ENCODE assay signal across 10 cellular contexts in the genomic region with DNA sequence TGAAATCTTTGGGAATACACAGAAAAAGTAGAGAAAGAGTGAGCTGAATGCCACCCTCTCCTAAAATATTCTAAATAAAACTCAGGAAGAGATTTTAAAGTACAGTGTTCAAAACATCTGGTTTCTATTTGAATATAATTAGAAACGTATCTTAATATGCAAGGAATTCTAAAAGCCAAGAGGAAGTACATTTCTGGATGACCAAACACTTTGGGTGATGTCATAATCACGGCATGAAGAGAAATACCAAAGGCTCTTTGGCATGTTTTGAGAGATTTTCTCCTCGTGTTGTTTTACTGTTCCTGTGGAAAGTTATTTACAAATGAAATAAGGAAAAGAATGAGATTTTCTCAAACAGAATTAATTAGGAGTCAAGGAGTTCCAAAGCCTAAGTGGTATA.
DNase-seq lines count a peak whose midpoint lies in the region; TF ChIP-seq lines count a peak whose summit lies in the region.
"Had no signal": no experiment of that assay in that cellular context is flagged by ENCODE, and none has a peak within 500 bp of the region (broad histone marks: within the 10 kb centered on the region; RNA-seq: fewer than 3 reads in every experiment).

No MANE protein-coding gene starts in this region.

- POLR2A ChIA-PET in AG04449 (lab: Yijun Ruan, JAX), result interaction anchor here (0.6 to 0.9 kb wide), 2 partner anchors 15 to 101 kb away, joined by 3 to 4 read pairs; partner anchors contain the start of gene POMP

- TF ChIP-seq POLR2A in stomach (IDR thresholded peaks at IDR 0.05), result no peak

- TF ChIP-seq CTCF in AG04449 (IDR thresholded peaks at IDR 0.05; ENCODE audit: insufficient read depth, low read length, missing control alignments) (no peak), choroid plexus epithelial cell (conservative IDR thresholded peaks at IDR 0.05; ENCODE audit: low read depth, low read length) (no peak), stomach (IDR thresholded peaks at IDR 0.05) (no peak)

- H3K4me2 ChIP-seq in Karpas-422 (ENCODE audit: low read depth, low read length, poor library complexity, severe bottlenecking), result no peak overlapping the region

- H3K79me2 ChIP-seq in Karpas-422 (ENCODE audit: low read length), result no peaks in the 10 kb centered on the region

- DNase-seq in AG04449 (ENCODE audit: low read depth, low spot score), result peak; percentile 87
- DNase-seq in HS-5 (ENCODE audit: low read depth), result peak; percentile 53
- DNase-seq in choroid plexus epithelial cell (ENCODE audit: low read depth), result peak; percentile 91
- peak; percentile 46 for DNase-seq in left kidney (ENCODE audit: low read depth, low spot score)
- no peak for DNase-seq in Karpas-422
- no peak for DNase-seq in stomach
- DNase-seq in D341Med (ENCODE audit: low spot score), result no peak
- DNase-seq in RPMI8226, result no peak
- DNase-seq: activated CD8-positive, alpha-beta T cell treated with anti-CD3 and anti-CD28 coated beads for 36 hours; NK-92 treated with Interleukin-12 subunit alpha and Interleukin-12 subunit beta, amount 100 ng/mL, for 24 hours had no signal

- no peak overlapping the region for H3K27ac ChIP-seq in Karpas-422 (ENCODE audit: low read length)
- H3K27ac ChIP-seq in stomach, result no peak overlapping the region

- intact Hi-C loops in stomach (cut with DNase I; ENCODE audit: low total_unique reads), result no loop called here

- H3K27me3 ChIP-seq in Karpas-422 (ENCODE audit: low read length), result no peaks in the 10 kb centered on the region
- H3K27me3 ChIP-seq in stomach, result no peaks in the 10 kb centered on the region

- H4K20me1 ChIP-seq in Karpas-422 (ENCODE audit: insufficient read depth, low read depth, low read length), result no peaks in the 10 kb centered on the region

- no peaks in the 10 kb centered on the region for H3K9me2 ChIP-seq in Karpas-422 (replicated peaks; ENCODE audit: insufficient read depth, low read length)

- CTCF ChIA-PET in AG04449 (lab: Yijun Ruan, JAX), result interaction anchor here (1.0 kb wide), 1 partner anchor 23 kb away, joined by 3 read pairs; no protein-coding TSS in a partner anchor

- 12 to 29% (median 23%) methylated on average over 3 of the region's 3 CpGs for WGBS in stomach, 5 donors

- no peak overlapping the region for H3K9ac ChIP-seq in Karpas-422 (ENCODE audit: low read length)

- H3K4me3 ChIP-seq in AG04449 (ENCODE audit: low read depth, low read length) (no peak overlapping the region), choroid plexus epithelial cell (ENCODE audit: low read depth, low read length) (no peak overlapping the region), Karpas-422 (ENCODE audit: low read length) (no peak overlapping the region), stomach (no peak overlapping the region)

- TF ChIP-seq EP300 in stomach (IDR thresholded peaks at IDR 0.05), result no peak

- H3K9me3 ChIP-seq in Karpas-422 (ENCODE audit: low read length) (no peaks in the 10 kb centered on the region), stomach (no peaks in the 10 kb centered on the region)

- H3K4me1 ChIP-seq in Karpas-422 (ENCODE audit: low read length), result no peaks in the 10 kb centered on the region
- peaks cover 0 to 8% (median 2%) of the 10 kb centered on the region in 4 donors for H3K4me1 ChIP-seq in stomach

- no peak overlapping the region for H2AFZ ChIP-seq in Karpas-422 (ENCODE audit: low read length)

- H3K36me3 ChIP-seq in Karpas-422 (ENCODE audit: insufficient read depth, low read length) (no peaks in the 10 kb centered on the region), stomach (no peaks in the 10 kb centered on the region)

Comparison
In these comparisons a context has a peak if more than half of its experiments do, and no peak if none do; other contexts are left out.
1. DNase-seq: peak in AG04449 (single experiment), HS-5 (single experiment), choroid plexus epithelial cell (single experiment) and left kidney (single experiment); none in Karpas-422 (single experiment), stomach (single experiment), D341Med (single experiment) and RPMI8226 (single experiment).